In the genomic region with DNA sequence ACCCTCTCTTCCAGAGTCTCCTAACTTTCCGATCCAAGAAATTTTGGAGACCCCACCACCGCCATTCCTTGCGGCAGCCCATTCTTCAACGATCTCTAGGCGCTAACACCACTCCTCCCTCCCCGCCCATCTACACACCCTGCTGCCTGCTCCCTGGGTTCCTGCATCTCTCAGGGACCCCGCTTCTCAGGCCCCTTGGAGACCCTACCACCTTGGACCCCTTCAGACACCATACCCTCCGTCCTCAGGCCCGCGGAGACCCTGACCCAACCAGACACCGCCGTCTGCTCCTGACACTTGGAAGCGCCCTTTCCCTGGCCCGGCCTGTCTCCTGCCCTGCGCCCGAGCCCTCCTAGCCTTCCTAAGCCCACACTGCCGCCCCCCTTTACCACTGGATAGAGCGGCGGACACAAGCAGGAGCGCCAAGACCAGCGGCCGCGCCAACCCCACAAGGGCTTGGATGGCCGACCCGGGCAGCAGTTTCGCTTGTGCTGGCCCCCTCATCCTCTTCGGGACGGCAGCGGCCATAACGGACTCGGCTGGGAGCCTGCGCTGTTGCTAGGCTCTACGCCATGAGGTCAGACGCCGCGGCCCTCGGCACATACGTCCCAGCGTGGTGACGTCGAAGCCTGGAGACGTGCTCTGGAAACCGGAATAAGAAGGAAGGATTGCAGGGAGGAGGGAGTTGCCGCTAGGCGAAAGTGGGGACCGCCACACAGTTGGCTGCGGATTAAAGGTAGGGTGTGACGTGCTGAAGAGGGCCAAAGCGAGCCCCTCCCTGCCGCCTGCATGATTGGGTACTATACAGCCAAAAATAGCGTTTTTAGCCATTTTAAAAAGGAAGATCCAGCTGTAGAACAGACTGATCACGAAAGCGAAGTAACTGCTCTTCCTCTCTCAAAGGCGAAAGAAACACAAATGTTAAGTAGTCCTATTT, we compare ENCODE assay signal across 1 cellular context.
TF ChIP-seq lines count a peak whose summit lies in the region.

Gene C5orf15 (minus strand): TSS at position 569 of the 937 bp plus-strand sequence. CDS start 41 bp downstream, at position 528.

TF ChIP-seq in HepG2, 621 proteins besides CTCF, POLR2A, EP300 and RAD21 (continued from another document and continues in another):
- TF ChIP-seq, protein P1, sequence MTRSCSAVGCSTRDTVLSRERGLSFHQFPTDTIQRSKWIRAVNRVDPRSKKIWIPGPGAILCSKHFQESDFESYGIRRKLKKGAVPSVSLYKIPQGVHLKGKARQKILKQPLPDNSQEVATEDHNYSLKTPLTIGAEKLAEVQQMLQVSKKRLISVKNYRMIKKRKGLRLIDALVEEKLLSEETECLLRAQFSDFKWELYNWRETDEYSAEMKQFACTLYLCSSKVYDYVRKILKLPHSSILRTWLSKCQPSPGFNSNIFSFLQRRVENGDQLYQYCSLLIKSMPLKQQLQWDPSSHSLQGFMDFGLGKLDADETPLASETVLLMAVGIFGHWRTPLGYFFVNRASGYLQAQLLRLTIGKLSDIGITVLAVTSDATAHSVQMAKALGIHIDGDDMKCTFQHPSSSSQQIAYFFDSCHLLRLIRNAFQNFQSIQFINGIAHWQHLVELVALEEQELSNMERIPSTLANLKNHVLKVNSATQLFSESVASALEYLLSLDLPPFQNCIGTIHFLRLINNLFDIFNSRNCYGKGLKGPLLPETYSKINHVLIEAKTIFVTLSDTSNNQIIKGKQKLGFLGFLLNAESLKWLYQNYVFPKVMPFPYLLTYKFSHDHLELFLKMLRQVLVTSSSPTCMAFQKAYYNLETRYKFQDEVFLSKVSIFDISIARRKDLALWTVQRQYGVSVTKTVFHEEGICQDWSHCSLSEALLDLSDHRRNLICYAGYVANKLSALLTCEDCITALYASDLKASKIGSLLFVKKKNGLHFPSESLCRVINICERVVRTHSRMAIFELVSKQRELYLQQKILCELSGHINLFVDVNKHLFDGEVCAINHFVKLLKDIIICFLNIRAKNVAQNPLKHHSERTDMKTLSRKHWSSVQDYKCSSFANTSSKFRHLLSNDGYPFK (CRISPR knock-in tag; IDR thresholded peaks at IDR 0.05; ENCODE audit: borderline replicate concordance) = peak; percentile 85
- no peak for TF ChIP-seq KLF9 (CRISPR knock-in tag; IDR thresholded peaks at IDR 0.05; ENCODE audit: low read depth)
- TF ChIP-seq TP53 (CRISPR knock-in tag; conservative IDR thresholded peaks at IDR 0.05) = no peak
- TF ChIP-seq SSRP1 (CRISPR knock-in tag; IDR thresholded peaks at IDR 0.05) = 0 out of 2 replicates have a peak, but pooled peaks have one; percentile 19
- peak; percentile 67; the same call in 1 of the 2 replicates for TF ChIP-seq ZNF547 (CRISPR knock-in tag; IDR thresholded peaks at IDR 0.05)
- TF ChIP-seq, protein P2, sequence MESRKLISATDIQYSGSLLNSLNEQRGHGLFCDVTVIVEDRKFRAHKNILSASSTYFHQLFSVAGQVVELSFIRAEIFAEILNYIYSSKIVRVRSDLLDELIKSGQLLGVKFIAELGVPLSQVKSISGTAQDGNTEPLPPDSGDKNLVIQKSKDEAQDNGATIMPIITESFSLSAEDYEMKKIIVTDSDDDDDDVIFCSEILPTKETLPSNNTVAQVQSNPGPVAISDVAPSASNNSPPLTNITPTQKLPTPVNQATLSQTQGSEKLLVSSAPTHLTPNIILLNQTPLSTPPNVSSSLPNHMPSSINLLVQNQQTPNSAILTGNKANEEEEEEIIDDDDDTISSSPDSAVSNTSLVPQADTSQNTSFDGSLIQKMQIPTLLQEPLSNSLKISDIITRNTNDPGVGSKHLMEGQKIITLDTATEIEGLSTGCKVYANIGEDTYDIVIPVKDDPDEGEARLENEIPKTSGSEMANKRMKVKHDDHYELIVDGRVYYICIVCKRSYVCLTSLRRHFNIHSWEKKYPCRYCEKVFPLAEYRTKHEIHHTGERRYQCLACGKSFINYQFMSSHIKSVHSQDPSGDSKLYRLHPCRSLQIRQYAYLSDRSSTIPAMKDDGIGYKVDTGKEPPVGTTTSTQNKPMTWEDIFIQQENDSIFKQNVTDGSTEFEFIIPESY (CRISPR knock-in tag; IDR thresholded peaks at IDR 0.05) = 0 out of 2 replicates have a peak, but pooled peaks have one; percentile 8
- peak; percentile 23 for TF ChIP-seq TAF15 (IDR thresholded peaks at IDR 0.05; ENCODE audit: low read depth, low read length, poor library complexity, severe bottlenecking)
- TF ChIP-seq HDAC6 (IDR thresholded peaks at IDR 0.05; ENCODE audit: low read depth, low read length) = no peak
- TF ChIP-seq MEIS2 (CRISPR knock-in tag; IDR thresholded peaks at IDR 0.05) = no peak
- no peak for TF ChIP-seq ETS1 (CRISPR knock-in tag; IDR thresholded peaks at IDR 0.05)
- TF ChIP-seq, protein P3, sequence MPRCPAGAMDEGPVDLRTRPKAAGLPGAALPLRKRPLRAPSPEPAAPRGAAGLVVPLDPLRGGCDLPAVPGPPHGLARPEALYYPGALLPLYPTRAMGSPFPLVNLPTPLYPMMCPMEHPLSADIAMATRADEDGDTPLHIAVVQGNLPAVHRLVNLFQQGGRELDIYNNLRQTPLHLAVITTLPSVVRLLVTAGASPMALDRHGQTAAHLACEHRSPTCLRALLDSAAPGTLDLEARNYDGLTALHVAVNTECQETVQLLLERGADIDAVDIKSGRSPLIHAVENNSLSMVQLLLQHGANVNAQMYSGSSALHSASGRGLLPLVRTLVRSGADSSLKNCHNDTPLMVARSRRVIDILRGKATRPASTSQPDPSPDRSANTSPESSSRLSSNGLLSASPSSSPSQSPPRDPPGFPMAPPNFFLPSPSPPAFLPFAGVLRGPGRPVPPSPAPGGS (CRISPR knock-in tag; IDR thresholded peaks at IDR 0.05) = peak; percentile 93
- peak in 1 of 2 experiments; percentile 93; a peak in 2 of 4 replicates for TF ChIP-seq KLF16 (CRISPR knock-in tag; IDR thresholded peaks at IDR 0.05)
- no peak for TF ChIP-seq AHDC1 (CRISPR knock-in tag; IDR thresholded peaks at IDR 0.05; ENCODE audit: borderline replicate concordance)
- peak; percentile 64; the same call in 1 of the 2 replicates for TF ChIP-seq ZBTB42 (CRISPR knock-in tag; IDR thresholded peaks at IDR 0.05)
- no peak for TF ChIP-seq ZKSCAN5 (CRISPR knock-in tag; IDR thresholded peaks at IDR 0.05)
- TF ChIP-seq LCORL (IDR thresholded peaks at IDR 0.05) = no peak
- TF ChIP-seq LCORL (CRISPR knock-in tag; IDR thresholded peaks at IDR 0.05) = peak; percentile 67; the same call in 1 of the 2 replicates
- peak; percentile 93 for TF ChIP-seq ZNF709 (CRISPR knock-in tag; IDR thresholded peaks at IDR 0.05)
- TF ChIP-seq ZNF766 (CRISPR knock-in tag; IDR thresholded peaks at IDR 0.05; ENCODE audit: borderline replicate concordance) = peak; percentile 35; the same call in 1 of the 2 replicates
- TF ChIP-seq TCF7 (IDR thresholded peaks at IDR 0.05; ENCODE audit: low read depth) = no peak
- peak; percentile 0; the same call in 1 of the 2 replicates for TF ChIP-seq CHD4 (IDR thresholded peaks at IDR 0.05; ENCODE audit: borderline replicate concordance, low read length)
- TF ChIP-seq, protein P4, sequence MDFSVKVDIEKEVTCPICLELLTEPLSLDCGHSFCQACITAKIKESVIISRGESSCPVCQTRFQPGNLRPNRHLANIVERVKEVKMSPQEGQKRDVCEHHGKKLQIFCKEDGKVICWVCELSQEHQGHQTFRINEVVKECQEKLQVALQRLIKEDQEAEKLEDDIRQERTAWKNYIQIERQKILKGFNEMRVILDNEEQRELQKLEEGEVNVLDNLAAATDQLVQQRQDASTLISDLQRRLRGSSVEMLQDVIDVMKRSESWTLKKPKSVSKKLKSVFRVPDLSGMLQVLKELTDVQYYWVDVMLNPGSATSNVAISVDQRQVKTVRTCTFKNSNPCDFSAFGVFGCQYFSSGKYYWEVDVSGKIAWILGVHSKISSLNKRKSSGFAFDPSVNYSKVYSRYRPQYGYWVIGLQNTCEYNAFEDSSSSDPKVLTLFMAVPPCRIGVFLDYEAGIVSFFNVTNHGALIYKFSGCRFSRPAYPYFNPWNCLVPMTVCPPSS (IDR thresholded peaks at IDR 0.05) = no peak
- peak; percentile 93; the same call in 1 of the 2 replicates for TF ChIP-seq ZNF614 (CRISPR knock-in tag; IDR thresholded peaks at IDR 0.05; ENCODE audit: borderline replicate concordance)
- peak; percentile 38; the same call in 1 of the 2 replicates for TF ChIP-seq ZNF543 (CRISPR knock-in tag; IDR thresholded peaks at IDR 0.05)
- TF ChIP-seq U2AF1 (optimal IDR thresholded peaks at IDR 0.05; ENCODE audit: low read depth, low read length) = no peak
- no peak for TF ChIP-seq ZBTB14 (CRISPR knock-in tag; IDR thresholded peaks at IDR 0.05)
- peak; percentile 33; the same call in 1 of the 2 replicates for TF ChIP-seq ISL2 (CRISPR knock-in tag; IDR thresholded peaks at IDR 0.05)
- peak; percentile 70 for TF ChIP-seq ATF7 (IDR thresholded peaks at IDR 0.05)
- peak; percentile 76; the same call in 1 of the 2 replicates for TF ChIP-seq ATF7 (CRISPR knock-in tag; IDR thresholded peaks at IDR 0.05)
- TF ChIP-seq IRF9 (CRISPR knock-in tag; IDR thresholded peaks at IDR 0.05; ENCODE audit: borderline replicate concordance) = no peak
- TF ChIP-seq, protein P5, sequence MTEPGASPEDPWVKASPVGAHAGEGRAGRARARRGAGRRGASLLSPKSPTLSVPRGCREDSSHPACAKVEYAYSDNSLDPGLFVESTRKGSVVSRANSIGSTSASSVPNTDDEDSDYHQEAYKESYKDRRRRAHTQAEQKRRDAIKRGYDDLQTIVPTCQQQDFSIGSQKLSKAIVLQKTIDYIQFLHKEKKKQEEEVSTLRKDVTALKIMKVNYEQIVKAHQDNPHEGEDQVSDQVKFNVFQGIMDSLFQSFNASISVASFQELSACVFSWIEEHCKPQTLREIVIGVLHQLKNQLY (CRISPR knock-in tag; IDR thresholded peaks at IDR 0.05) = 0 out of 2 replicates have a peak, but pooled peaks have one; percentile 39
- TF ChIP-seq CAMTA2 (CRISPR knock-in tag; IDR thresholded peaks at IDR 0.05; ENCODE audit: borderline replicate concordance) = no peak
- TF ChIP-seq MBNL3 (CRISPR knock-in tag; conservative IDR thresholded peaks at IDR 0.05) = no peak
- 0 out of 2 replicates have a peak, but pooled peaks have one; percentile 72 for TF ChIP-seq GLI4 (CRISPR knock-in tag; IDR thresholded peaks at IDR 0.05; ENCODE audit: borderline replicate concordance)
- TF ChIP-seq, protein P6, sequence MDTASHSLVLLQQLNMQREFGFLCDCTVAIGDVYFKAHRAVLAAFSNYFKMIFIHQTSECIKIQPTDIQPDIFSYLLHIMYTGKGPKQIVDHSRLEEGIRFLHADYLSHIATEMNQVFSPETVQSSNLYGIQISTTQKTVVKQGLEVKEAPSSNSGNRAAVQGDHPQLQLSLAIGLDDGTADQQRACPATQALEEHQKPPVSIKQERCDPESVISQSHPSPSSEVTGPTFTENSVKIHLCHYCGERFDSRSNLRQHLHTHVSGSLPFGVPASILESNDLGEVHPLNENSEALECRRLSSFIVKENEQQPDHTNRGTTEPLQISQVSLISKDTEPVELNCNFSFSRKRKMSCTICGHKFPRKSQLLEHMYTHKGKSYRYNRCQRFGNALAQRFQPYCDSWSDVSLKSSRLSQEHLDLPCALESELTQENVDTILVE (CRISPR knock-in tag; IDR thresholded peaks at IDR 0.05) = peak; percentile 69
